ENCODE assay signal across 23 cellular contexts in genomic region chr12:116578051-116578450, GRCh38. TPM values are rescaled to one million over a fixed set of nuclear protein-coding genes. Genes with fewer than 3 reads are reported as not detected.
"Had no signal": no experiment of that assay in that cellular context is flagged by ENCODE, and none has a peak within 500 bp of the region (broad histone marks: within the 10 kb centered on the region; RNA-seq: fewer than 3 reads in every experiment).

No MANE protein-coding gene starts in this region.

- H3K27me3 ChIP-seq: dorsolateral prefrontal cortex, esophagus squamous epithelium, gastrocnemius medialis, left lung had no signal

- DNase-seq: dermis blood vessel endothelial cell; dorsolateral prefrontal cortex; effector CD4-positive, alpha-beta T cell; effector memory CD4-positive, alpha-beta T cell; esophagus squamous epithelium; foreskin fibroblast; foreskin melanocyte; gastrocnemius medialis; glutamatergic neuron; head of caudate nucleus; heart right ventricle; hippocampal formation; left cardiac atrium; left lung; left ventricle myocardium superior; lower lobe of right lung; mesenchymal stem cell; mucosa of descending colon; naive B cell had no signal

- H3K27ac Mint-ChIP-seq: mesothelial cell of epicardium had no signal

- H3K27ac ChIP-seq: coronary artery, dorsolateral prefrontal cortex, epithelial cell of prostate, esophagus squamous epithelium, gastrocnemius medialis, heart right ventricle, left lung, lower lobe of right lung had no signal

- H3K27me3 Mint-ChIP-seq: naive B cell had no signal

- H3K36me3 ChIP-seq: esophagus squamous epithelium, gastrocnemius medialis, heart right ventricle, left lung, lower lobe of right lung had no signal

- H3K4me3 Mint-ChIP-seq: mesothelial cell of epicardium, naive B cell had no signal

- H3K9me3 Mint-ChIP-seq: mesothelial cell of epicardium had no signal

- H3K9me3 ChIP-seq: esophagus squamous epithelium, gastrocnemius medialis, heart right ventricle, left lung, lower lobe of right lung, mucosa of descending colon had no signal

- ATAC-seq: esophagus mucosa, gastrocnemius medialis, heart right ventricle, left cardiac atrium, left lung, left ventricle myocardium superior, lower lobe of right lung, mucosa of descending colon had no signal

- H3K36me3 Mint-ChIP-seq: mesothelial cell of epicardium, naive B cell had no signal

- H3K4me1 ChIP-seq: esophagus squamous epithelium, gastrocnemius medialis, left lung, lower lobe of right lung had no signal

- H3K4me3 ChIP-seq: coronary artery, dorsolateral prefrontal cortex, esophagus squamous epithelium, gastrocnemius medialis, heart right ventricle, left lung, lower lobe of right lung, mucosa of descending colon had no signal

RNA-seq across cellular contexts. Expression of gene MAP1LC3B2, which starts 18.9 kb away (rescaled TPM):
- total RNA-seq: dermis blood vessel endothelial cell had no signal
